In genomic region chr11:61756452-61757212, GRCh38 we compare ENCODE assay signal across 8 cellular contexts. TPM values are rescaled to one million over a fixed set of nuclear protein-coding genes. Genes with fewer than 3 reads are reported as not detected.
DNase-seq lines count a peak whose midpoint lies in the region; ATAC-seq, FAIRE-seq and TF ChIP-seq lines count a peak whose summit lies in the region.

No MANE protein-coding gene starts in this region.

- no peak for TF ChIP-seq CTCF in liver (IDR thresholded peaks at IDR 0.05; ENCODE audit: low read depth, low read length, missing input control)
- TF ChIP-seq CTCF in D721Med (IDR thresholded peaks at IDR 0.05; ENCODE audit: insufficient read depth, missing control alignments) = no peak

- no peaks in the 10 kb centered on the region for H3K27me3 ChIP-seq in liver (ENCODE audit: control insufficient read depth in 4 of 4, insufficient read depth in 4 of 4, low read length in 3 of 4)

- no peaks in the 10 kb centered on the region for H3K9me3 ChIP-seq in liver (ENCODE audit: control insufficient read depth in 4 of 4, low read length in 3 of 4)

- DNase-seq in ELR (ENCODE audit: low read depth) = peak; percentile 64
- DNase-seq in activated CD8-positive, alpha-beta memory T cell treated with anti-CD3 and anti-CD28 coated beads, Interleukin-2, amount 50 U/mL, for 4 hours = peak; percentile 38
- DNase-seq in NCI-H2196 treated with DMSO at 0.1 percent for 48 hours (lab: John Stamatoyannopoulos, UW; ENCODE audit: unreplicated experiment) = no peak
- no peak for DNase-seq in D721Med (ENCODE audit: insufficient read length, low spot score)
- DNase-seq in RPMI8226 = no peak
- no peak for DNase-seq in NCI-H82 treated with DMSO at 0.1 percent for 48 hours (lab: John Stamatoyannopoulos, UW; ENCODE audit: unreplicated experiment)

- H3K4me3 ChIP-seq in liver (ENCODE audit: low read depth in 1 of 3, low read length in 3 of 3) = peak overlapping the region in 2 of 3 donors; percentile 40 to 52

- peak overlapping the region in 1 of 2 donors; percentile 86 for H3K9ac ChIP-seq in liver (ENCODE audit: low read depth in 1 of 2, low read length in 2 of 2)

- peak overlapping the region; percentile 87 to 97 for H3K27ac ChIP-seq in liver (ENCODE audit: low read depth in 1 of 2, low read length in 2 of 2)

- 30% methylated on average over 9 of the region's 9 CpGs for WGBS in liver

- ATAC-seq in HG03175 (IDR thresholded peaks at IDR 0.05; ENCODE audit: unreplicated experiment) = peak; percentile 50

- peaks cover 9 to 40% (median 23%) of the 10 kb centered on the region in 4 donors for H3K4me1 ChIP-seq in liver (ENCODE audit: control insufficient read depth in 4 of 4, insufficient read depth in 4 of 4, low read length in 3 of 4)

- FAIRE-seq in D721Med (lab: Jason Lieb, UNC) = no peak

- no peak for TF ChIP-seq RAD21 in liver (IDR thresholded peaks at IDR 0.05)

- no peaks in the 10 kb centered on the region for H3K36me3 ChIP-seq in liver (ENCODE audit: control insufficient read depth in 4 of 4, insufficient read depth in 3 of 4, low read depth in 1 of 4, low read length in 3 of 4)

TF ChIP-seq in liver, 16 proteins besides CTCF, POLR2A, EP300 and RAD21:
- TF ChIP-seq HNF4A (conservative IDR thresholded peaks at IDR 0.05) = peak; percentile 96 to 98
- no peak for TF ChIP-seq TAF1 (conservative IDR thresholded peaks at IDR 0.05)
- TF ChIP-seq JUND (IDR thresholded peaks at IDR 0.05) = peak in 1 of 2 donors; percentile 38
- TF ChIP-seq SP1 (IDR thresholded peaks at IDR 0.05) = peak; percentile 99
- TF ChIP-seq YY1 (IDR thresholded peaks at IDR 0.05) = peak; percentile 62
- TF ChIP-seq FOXA2 (IDR thresholded peaks at IDR 0.05) = peak; percentile 17
- TF ChIP-seq GABPA (IDR thresholded peaks at IDR 0.05 in 1 of 2, conservative IDR thresholded peaks at IDR 0.05 in 1 of 2) = peak in 1 of 2 donors; percentile 42
- TF ChIP-seq FOXA1 (IDR thresholded peaks at IDR 0.05) = no peak
- TF ChIP-seq ATF3 (IDR thresholded peaks at IDR 0.05) = no peak
- TF ChIP-seq, protein P1, sequence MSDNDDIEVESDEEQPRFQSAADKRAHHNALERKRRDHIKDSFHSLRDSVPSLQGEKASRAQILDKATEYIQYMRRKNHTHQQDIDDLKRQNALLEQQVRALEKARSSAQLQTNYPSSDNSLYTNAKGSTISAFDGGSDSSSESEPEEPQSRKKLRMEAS (IDR thresholded peaks at IDR 0.05) = no peak
- TF ChIP-seq, protein P2, sequence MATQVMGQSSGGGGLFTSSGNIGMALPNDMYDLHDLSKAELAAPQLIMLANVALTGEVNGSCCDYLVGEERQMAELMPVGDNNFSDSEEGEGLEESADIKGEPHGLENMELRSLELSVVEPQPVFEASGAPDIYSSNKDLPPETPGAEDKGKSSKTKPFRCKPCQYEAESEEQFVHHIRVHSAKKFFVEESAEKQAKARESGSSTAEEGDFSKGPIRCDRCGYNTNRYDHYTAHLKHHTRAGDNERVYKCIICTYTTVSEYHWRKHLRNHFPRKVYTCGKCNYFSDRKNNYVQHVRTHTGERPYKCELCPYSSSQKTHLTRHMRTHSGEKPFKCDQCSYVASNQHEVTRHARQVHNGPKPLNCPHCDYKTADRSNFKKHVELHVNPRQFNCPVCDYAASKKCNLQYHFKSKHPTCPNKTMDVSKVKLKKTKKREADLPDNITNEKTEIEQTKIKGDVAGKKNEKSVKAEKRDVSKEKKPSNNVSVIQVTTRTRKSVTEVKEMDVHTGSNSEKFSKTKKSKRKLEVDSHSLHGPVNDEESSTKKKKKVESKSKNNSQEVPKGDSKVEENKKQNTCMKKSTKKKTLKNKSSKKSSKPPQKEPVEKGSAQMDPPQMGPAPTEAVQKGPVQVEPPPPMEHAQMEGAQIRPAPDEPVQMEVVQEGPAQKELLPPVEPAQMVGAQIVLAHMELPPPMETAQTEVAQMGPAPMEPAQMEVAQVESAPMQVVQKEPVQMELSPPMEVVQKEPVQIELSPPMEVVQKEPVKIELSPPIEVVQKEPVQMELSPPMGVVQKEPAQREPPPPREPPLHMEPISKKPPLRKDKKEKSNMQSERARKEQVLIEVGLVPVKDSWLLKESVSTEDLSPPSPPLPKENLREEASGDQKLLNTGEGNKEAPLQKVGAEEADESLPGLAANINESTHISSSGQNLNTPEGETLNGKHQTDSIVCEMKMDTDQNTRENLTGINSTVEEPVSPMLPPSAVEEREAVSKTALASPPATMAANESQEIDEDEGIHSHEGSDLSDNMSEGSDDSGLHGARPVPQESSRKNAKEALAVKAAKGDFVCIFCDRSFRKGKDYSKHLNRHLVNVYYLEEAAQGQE (IDR thresholded peaks at IDR 0.05) = peak; percentile 86
- TF ChIP-seq HNF4G (IDR thresholded peaks at IDR 0.05) = peak; percentile 95
- peak; percentile 26 for TF ChIP-seq NR2F2 (IDR thresholded peaks at IDR 0.05)
- peak; percentile 63 to 69 for TF ChIP-seq RXRA (IDR thresholded peaks at IDR 0.05)

RNA-seq across cellular contexts. Expression of gene MYRF, which starts 4.2 kb away (rescaled TPM):
- total RNA-seq in liver = 1 to 10 TPM; 3.5 to 6.5 TPM
- 1 to 10 TPM; 4.4 to 4.5 TPM for polyA plus RNA-seq in liver

RNA-seq across cellular contexts. Expression of gene TMEM258, which starts 35.8 kb away (rescaled TPM):
- 10 to 100 TPM; 31.0 to 77.8 TPM for total RNA-seq in liver
- 100 to 1,000 TPM; 120 to 136 TPM for polyA plus RNA-seq in liver

RNA-seq across cellular contexts. Expression of gene FEN1, which starts 36.1 kb away (rescaled TPM):
- 10 to 100 TPM in 1 of 2 donors, 1 to 10 TPM in 1; 9.0 to 46.5 TPM for total RNA-seq in liver
- 10 to 100 TPM in 1 of 2 donors, 1 to 10 TPM in 1; 4.5 to 10.0 TPM for polyA plus RNA-seq in liver

Comparison
In these comparisons a context has a peak if more than half of its experiments do, and no peak if none do; other contexts are left out.
1. DNase-seq: peak in ELR (single experiment) and activated CD8-positive, alpha-beta memory T cell treated with anti-CD3 and anti-CD28 coated beads, Interleukin-2, amount 50 U/mL, for 4 hours (single experiment); none in NCI-H2196 treated with DMSO at 0.1 percent for 48 hours (single experiment), D721Med (single experiment), RPMI8226 (single experiment) and NCI-H82 treated with DMSO at 0.1 percent for 48 hours (single experiment).